In the genomic region with DNA sequence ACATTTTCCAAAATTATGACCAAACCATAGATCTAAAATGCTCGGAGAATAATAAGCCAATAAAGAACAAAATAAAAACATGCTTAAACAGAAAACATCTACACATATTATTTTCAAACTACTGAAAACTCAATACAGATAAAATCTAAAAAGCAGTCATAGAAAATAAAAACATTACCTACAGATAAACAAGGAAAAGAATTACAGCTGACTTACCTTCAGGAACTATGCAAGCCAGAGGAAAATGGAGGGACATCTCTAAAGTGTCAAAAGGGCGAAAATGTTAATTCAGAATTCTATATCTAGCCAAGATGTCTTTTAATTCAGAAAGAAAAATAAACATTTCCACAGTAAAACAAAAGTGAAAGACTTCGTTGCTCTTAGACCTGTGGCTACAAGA, we compare ENCODE assay signal across 18 cellular contexts.
DNase-seq lines count a peak whose midpoint lies in the region; ATAC-seq lines count a peak whose summit lies in the region.
"Had no signal": no experiment of that assay in that cellular context is flagged by ENCODE, and none has a peak within 500 bp of the region (broad histone marks: within the 10 kb centered on the region; RNA-seq: fewer than 3 reads in every experiment).

No MANE protein-coding gene starts in this region.

- DNase-seq in DMS53 treated with DMSO at 0.1 percent for 48 hours (lab: John Stamatoyannopoulos, UW; ENCODE audit: unreplicated experiment): peak; percentile 26
- peak; percentile 32 for DNase-seq in MV-4-11 (lab: John Stamatoyannopoulos, UW)
- peak; percentile 23 for DNase-seq in SW480 (ENCODE audit: low spot score)
- DNase-seq in fibroblast of peridontal ligament (ENCODE audit: extremely low read depth): peak; percentile 0
- no peak for DNase-seq in islet precursor cell
- no peak for DNase-seq in KG1 (lab: John Stamatoyannopoulos, UW)
- DNase-seq in C1 segment of cervical spinal cord (lab: John Stamatoyannopoulos, UW): no peak
- DNase-seq: activated CD8-positive, alpha-beta memory T cell treated with anti-CD3 and anti-CD28 coated beads for 24 hours; activated naive CD8-positive, alpha-beta T cell treated with anti-CD3 and anti-CD28 coated beads for 36 hours; body of pancreas; CD4-positive, CD25-positive, alpha-beta regulatory T cell; foreskin fibroblast; hippocampal formation; SHP77 treated with DMSO at 0.1 percent for 48 hours; stimulated activated naive CD8-positive, alpha-beta T cell treated with anti-CD3 and anti-CD28 coated beads, Interleukin-15, Interleukin-2, amounts not matched to agents 100 U/mL and 50 U/mL, for 24 hours; T-helper 17 cell; tibial artery had no signal

- no peak for ATAC-seq in HG02938 (IDR thresholded peaks at IDR 0.05; ENCODE audit: unreplicated experiment)
- ATAC-seq: body of pancreas; stimulated activated naive CD8-positive, alpha-beta T cell treated with anti-CD3 and anti-CD28 coated beads, Interleukin-15, Interleukin-2, amounts not matched to agents 100 U/mL and 50 U/mL, for 24 hours; T-helper 17 cell had no signal

Comparison
In these comparisons a context has a peak if more than half of its experiments do, and no peak if none do; other contexts are left out.
1. DNase-seq: peak in DMS53 treated with DMSO at 0.1 percent for 48 hours (single experiment), MV-4-11 (single experiment), SW480 (single experiment) and fibroblast of peridontal ligament (single experiment); none in islet precursor cell (single experiment), KG1 (single experiment) and C1 segment of cervical spinal cord (0 of 14).